ENCODE assay signal across 21 cellular contexts in genomic region chr19:35666251-35666913, GRCh38. TPM values are rescaled to one million over a fixed set of nuclear protein-coding genes. Genes with fewer than 3 reads are reported as not detected.
DNase-seq lines count a peak whose midpoint lies in the region; ATAC-seq, FAIRE-seq and TF ChIP-seq lines count a peak whose summit lies in the region.
"Had no signal": no experiment of that assay in that cellular context is flagged by ENCODE, and none has a peak within 500 bp of the region (broad histone marks: within the 10 kb centered on the region; RNA-seq: fewer than 3 reads in every experiment).

Gene UPK1A, plus strand, starts transcription at chr19:35666517. Its CDS starts 296 bp downstream, at chr19:35666813.

- ATAC-seq in heart right ventricle (peak in 5 of 8 donors; percentile 6 to 56 (median 16)), IMR-90 (ENCODE audit: low read depth) (peak; percentile 28; the same call in 1 of the 2 replicates), GM19452 (IDR thresholded peaks at IDR 0.05; ENCODE audit: unreplicated experiment) (no peak), HG03095 (IDR thresholded peaks at IDR 0.05; ENCODE audit: unreplicated experiment) (no peak), HepG2 (no peak)
- no peak for ATAC-seq in stimulated activated naive B cell treated with anti-CD40 and anti-IgM and Interleukin-4, amounts not matched to agents 10 μg/mL and 1 μg/mL and 100 μg/mL, for 72 hours (replicated peaks)

- POLR2A ChIA-PET in IMR-90 (lab: Charles Lee; ENCODE audit: unreplicated experiment) = no interaction called here
- POLR2A ChIA-PET in HepG2 (lab: Yijun Ruan, JAX) = no interaction called here

- no peak for TF ChIP-seq POLR2A in IMR-90 (IDR thresholded peaks at IDR 0.05; ENCODE audit: low read depth, low read length)
- TF ChIP-seq POLR2A in HepG2 (IDR thresholded peaks at IDR 0.05; ENCODE audit: insufficient read depth in 1 of 2, low read depth in 2 of 2, low read length in 2 of 2) = no peak

- peaks cover 0 to 47% (median 6%) of the 10 kb centered on the region in 9 donors for H3K36me3 ChIP-seq in heart right ventricle
- H3K36me3 ChIP-seq in left ventricle myocardium inferior = peaks cover 20% of the 10 kb centered on the region
- peaks cover 16% of the 10 kb centered on the region for H3K36me3 ChIP-seq in IMR-90 (ENCODE audit: control insufficient read depth, insufficient read depth, low read length)
- no peaks in the 10 kb centered on the region for H3K36me3 ChIP-seq in HepG2 (replicated peaks in 1 of 2; ENCODE audit: control insufficient read depth in 1 of 2, insufficient read depth in 2 of 2, low read length in 2 of 2)

- H3K9me1 ChIP-seq in IMR-90 (ENCODE audit: insufficient read depth, low read length) = no peaks in the 10 kb centered on the region

- WGBS in heart right ventricle, 2 donors = 69 to 76% methylated on average over 16 of the region's 16 CpGs
- WGBS in IMR-90 (ENCODE audit: extremely low coverage in 2 of 2, insufficient read length in 1 of 2), 2 experiments = 83% methylated on average over 3 of the region's 16 CpGs; no CpG with 5 or more reads in 1 of the 2 experiments
- 98% methylated on average over 7 of the region's 16 CpGs for WGBS in HepG2 (ENCODE audit: low lambda C conversion rate)

- H3K14ac ChIP-seq in IMR-90 (replicated peaks; ENCODE audit: low read depth, low read length) = no peak within 1 kb of the TSS

- peaks cover 7 to 26% of the 10 kb centered on the region in 2 donors for H3K36me3 Mint-ChIP-seq in stimulated activated naive B cell treated with anti-CD40 and anti-IgM and Interleukin-4, amounts not matched to agents 10 μg/mL and 1 μg/mL and 100 μg/mL, for 72 hours

- H3K9ac ChIP-seq in IMR-90 (ENCODE audit: low read depth, low read length) = no peak within 1 kb of the TSS
- H3K9ac ChIP-seq in HepG2 (ENCODE audit: insufficient read depth, low read depth, low read length) = no peak within 1 kb of the TSS

- TF ChIP-seq EP300 in HepG2 (IDR thresholded peaks at IDR 0.05; ENCODE audit: low read depth in 2 of 2, low read length in 2 of 2) (no peak), HepG2 (CRISPR knock-in tag; IDR thresholded peaks at IDR 0.05; ENCODE audit: borderline replicate concordance) (no peak)

- H4K20me1 ChIP-seq in IMR-90 (ENCODE audit: insufficient read depth, low read length) (0 out of 2 replicates have a peak, but pooled peaks cover 5% of the 10 kb centered on the region), HepG2 (ENCODE audit: insufficient read depth, low read length) (no peaks in the 10 kb centered on the region)

- H4K8ac ChIP-seq in IMR-90 (ENCODE audit: low read depth in 2 of 2, low read length in 2 of 2) = no peak within 1 kb of the TSS

- H3K79me1 ChIP-seq in IMR-90 (ENCODE audit: low read depth in 1 of 2, low read length in 2 of 2) = peaks cover 0 to 2% of the 10 kb centered on the region in 2 experiments; a peak in 1 of 4 replicates

- H2BK20ac ChIP-seq in IMR-90 (ENCODE audit: low read depth, low read length) = no peak within 1 kb of the TSS

- peak within 1 kb of the TSS; percentile 20 for H3K27ac Mint-ChIP-seq in stimulated activated naive B cell treated with anti-CD40 and anti-IgM and Interleukin-4, amounts not matched to agents 10 μg/mL and 1 μg/mL and 100 μg/mL, for 72 hours
- H3K27ac Mint-ChIP-seq: B cell; CD4-positive, alpha-beta T cell had no signal

- H3K9me3 ChIP-seq in heart right ventricle (no peaks in the 10 kb centered on the region), left ventricle myocardium inferior (replicated peaks) (no peaks in the 10 kb centered on the region), IMR-90 (ENCODE audit: control insufficient read depth, insufficient read depth, low read length) (no peaks in the 10 kb centered on the region), HepG2 (ENCODE audit: low read length) (no peaks in the 10 kb centered on the region)

- no peak within 1 kb of the TSS for H2BK15ac ChIP-seq in IMR-90 (ENCODE audit: low read depth, low read length)

- no peak within 1 kb of the TSS for H3K4me3 Mint-ChIP-seq in stimulated activated naive B cell treated with anti-CD40 and anti-IgM and Interleukin-4, amounts not matched to agents 10 μg/mL and 1 μg/mL and 100 μg/mL, for 72 hours
- H3K4me3 Mint-ChIP-seq: B cell; CD4-positive, alpha-beta T cell had no signal

- CTCF ChIA-PET in IMR-90 (lab: Yijun Ruan, JAX) = no interaction called here
- CTCF ChIA-PET in HepG2 (lab: Yijun Ruan, JAX; ENCODE audit: low intra/inter-chr PET ratio, low total read pairs) = no interaction called here

- no peaks in the 10 kb centered on the region for H3K4me1 ChIP-seq in heart right ventricle
- H3K4me1 ChIP-seq in left ventricle myocardium inferior = no peaks in the 10 kb centered on the region
- H3K4me1 ChIP-seq in IMR-90 (ENCODE audit: control insufficient read depth, insufficient read depth, low read length) = no peaks in the 10 kb centered on the region
- peaks cover 32% of the 10 kb centered on the region for H3K4me1 ChIP-seq in HepG2 (ENCODE audit: insufficient read depth, low read length)

- no peak within 1 kb of the TSS for H4K5ac ChIP-seq in IMR-90 (ENCODE audit: low read depth, low read length)

- peaks cover 12 to 15% of the 10 kb centered on the region in 2 donors for H3K27me3 Mint-ChIP-seq in stimulated activated naive B cell treated with anti-CD40 and anti-IgM and Interleukin-4, amounts not matched to agents 10 μg/mL and 1 μg/mL and 100 μg/mL, for 72 hours

- no peak within 1 kb of the TSS for H3K4ac ChIP-seq in IMR-90 (ENCODE audit: low read depth, low read length)

- no peak within 1 kb of the TSS for H2AK5ac ChIP-seq in IMR-90 (ENCODE audit: low read depth, low read length)

- no peak within 1 kb of the TSS for H3K23ac ChIP-seq in IMR-90 (ENCODE audit: low read depth, low read length)

- no peak within 1 kb of the TSS for H2AFZ ChIP-seq in IMR-90 (replicated peaks; ENCODE audit: low read length, poor library complexity)
- H2AFZ ChIP-seq in HepG2 (ENCODE audit: low read length) = no peak within 1 kb of the TSS
- H2AFZ ChIP-seq: PC-9 had no signal

- peaks cover 0 to 5% of the 10 kb centered on the region in 2 donors for H3K4me1 Mint-ChIP-seq in stimulated activated naive B cell treated with anti-CD40 and anti-IgM and Interleukin-4, amounts not matched to agents 10 μg/mL and 1 μg/mL and 100 μg/mL, for 72 hours
- H3K4me1 Mint-ChIP-seq: B cell had no signal

- DNase-seq in heart right ventricle (no peak), left ventricle myocardium inferior (no peak), IMR-90 (no peak), iPS-NIHi11 (ENCODE audit: low spot score) (peak; percentile 11), HepG2 (ENCODE audit: low spot score) (no peak)
- DNase-seq in stimulated activated naive B cell treated with anti-CD40 and anti-IgM and Interleukin-4, amounts not matched to agents 10 μg/mL and 1 μg/mL and 100 μg/mL, for 72 hours = no peak
- DNase-seq: ACHN; Calu3; CD4-positive, alpha-beta T cell; DMS79 treated with DMSO at 0.1 percent for 48 hours; GDM1; Kasumi-1; NCI-H1930; NCI-H2171; NCI-H774; PC-9; SHP77 treated with DMSO at 0.1 percent for 48 hours had no signal

- no peaks in the 10 kb centered on the region for H3K79me2 ChIP-seq in HepG2 (ENCODE audit: insufficient read depth, low read length)

- H3K4me2 ChIP-seq in IMR-90 (ENCODE audit: low read depth, low read length) (no peak within 1 kb of the TSS), HepG2 (ENCODE audit: low read depth, low read length) (no peak within 1 kb of the TSS)
- H3K4me2 ChIP-seq: PC-9 had no signal

- H3K9me3 Mint-ChIP-seq in stimulated activated naive B cell treated with anti-CD40 and anti-IgM and Interleukin-4, amounts not matched to agents 10 μg/mL and 1 μg/mL and 100 μg/mL, for 72 hours = no peaks in the 10 kb centered on the region
- H3K9me3 Mint-ChIP-seq: CD4-positive, alpha-beta T cell had no signal

- no peak for TF ChIP-seq CTCF in heart right ventricle (IDR thresholded peaks at IDR 0.05)
- TF ChIP-seq CTCF in left ventricle myocardium inferior (IDR thresholded peaks at IDR 0.05; ENCODE audit: borderline replicate concordance) = no peak
- TF ChIP-seq CTCF in IMR-90 (conservative IDR thresholded peaks at IDR 0.05; ENCODE audit: low read depth, low read length) = no peak
- no peak for TF ChIP-seq CTCF in HepG2 (CRISPR knock-in tag; IDR thresholded peaks at IDR 0.05)

- no peak within 1 kb of the TSS for H3K18ac ChIP-seq in IMR-90 (ENCODE audit: low read depth, low read length)

- no peak within 1 kb of the TSS for H3K4me3 ChIP-seq in heart right ventricle
- no peak within 1 kb of the TSS for H3K4me3 ChIP-seq in left ventricle myocardium inferior
- H3K4me3 ChIP-seq in IMR-90 (ENCODE audit: insufficient read depth, low read depth, low read length) = no peak within 1 kb of the TSS
- H3K4me3 ChIP-seq in HepG2 (replicated peaks in 1 of 3; ENCODE audit: insufficient read depth in 1 of 3, low read depth in 2 of 3, low read length in 3 of 3) = no peak within 1 kb of the TSS
- H3K4me3 ChIP-seq: PC-9 had no signal

- no peak within 1 kb of the TSS for H4K91ac ChIP-seq in IMR-90 (ENCODE audit: insufficient read depth, low read depth, low read length)

- TF ChIP-seq RAD21 in IMR-90 (IDR thresholded peaks at IDR 0.05; ENCODE audit: low read length) (no peak), HepG2 (CRISPR knock-in tag; IDR thresholded peaks at IDR 0.05) (no peak)

- H3K56ac ChIP-seq in IMR-90 (ENCODE audit: extremely low read depth, insufficient read depth, low read length) = no peak within 1 kb of the TSS

- peaks cover 0 to 10% (median 0%) of the 10 kb centered on the region in 7 donors for H3K27me3 ChIP-seq in heart right ventricle
- H3K27me3 ChIP-seq in left ventricle myocardium inferior (ENCODE audit: low read depth) = peaks cover 4% of the 10 kb centered on the region
- peaks cover 5% of the 10 kb centered on the region; the same call in 1 of the 2 replicates for H3K27me3 ChIP-seq in IMR-90 (ENCODE audit: control insufficient read depth, insufficient read depth, low read length)
- 0 out of 5 replicates have a peak, but pooled peaks cover 0 to 4% of the 10 kb centered on the region in 2 experiments for H3K27me3 ChIP-seq in HepG2 (ENCODE audit: control insufficient read depth in 1 of 2, insufficient read depth in 2 of 2, low read length in 2 of 2)

- intact Hi-C loops in heart right ventricle (cut with DNase I) = no loop called here
- intact Hi-C loops in left ventricle myocardium inferior (cut with micrococcal nuclease) = no loop called here
- intact Hi-C loops in IMR-90 (cut with micrococcal nuclease) = no loop called here
- intact Hi-C loops in HepG2 (cut with micrococcal nuclease; ENCODE audit: unreplicated experiment) = no loop called here

- no peak within 1 kb of the TSS for H2BK5ac ChIP-seq in IMR-90 (ENCODE audit: low read depth, low read length, poor library complexity, severe bottlenecking)

- H3K27ac ChIP-seq in heart right ventricle (no peak within 1 kb of the TSS), left ventricle myocardium inferior (replicated peaks) (no peak within 1 kb of the TSS), IMR-90 (ENCODE audit: insufficient read depth, low read length) (no peak within 1 kb of the TSS), HepG2 (ENCODE audit: extremely low read length, insufficient read depth, low read length) (no peak within 1 kb of the TSS)
- H3K27ac ChIP-seq: PC-9 had no signal

- BruUV-seq in IMR-90 (replicated peaks; lab: Mats Ljungman, UMichigan) = no TSS peak
- BruUV-seq in HepG2 (replicated peaks; lab: Mats Ljungman, UMichigan) = no TSS peak

- dilution Hi-C loops in IMR-90 (cut with HindIII; ENCODE audit: low sequenced_read_pairs, unreplicated experiment) = no loop called here

- H2AK9ac ChIP-seq in IMR-90 (replicated peaks; ENCODE audit: low read depth, low read length, poor library complexity) = no peak within 1 kb of the TSS

- in situ Hi-C loops in IMR-90 (cut with MboI; ENCODE audit: low sequenced_read_pairs) = no loop called here
- in situ Hi-C loops in HepG2 (cut with HindIII; ENCODE audit: extremely low pct_ligation_motif_present, low pct_unique_long_range_greater_than_20kb) = no loop called here

- FAIRE-seq in HepG2 (lab: Jason Lieb, UNC) = no peak
- FAIRE-seq: GM19239 had no signal

- no peak within 1 kb of the TSS for H2BK120ac ChIP-seq in IMR-90 (ENCODE audit: low read depth, low read length)

RNA-seq across cellular contexts. Expression of gene UPK1A, which starts in this region (rescaled TPM):
- total RNA-seq in heart right ventricle (under 1 TPM in 1 of 10 donors, not detected in 9; 0.38 TPM), left ventricle myocardium inferior (not detected), IMR-90 (2012; rRNA removed) (not detected in 2 replicates), HepG2 (2016; rRNA removed; fragmentation: Illumina TruSeq; extraction: Trizol) (not detected in 2 replicates)
- polyA plus RNA-seq in heart right ventricle (under 1 TPM in 1 of 2 donors, not detected in 1; 0.03 TPM), IMR-90 (2012; rRNA removed) (0.20 and 0.21 TPM in 2 replicates), HepG2 (2011; rRNA removed) (2.5 and 2.9 TPM in 2 replicates)
- polyA plus RNA-seq in IMR-90 (2012; cell fraction: cytosol; rRNA removed) = 0.14 TPM in 1 of 2 replicates, not detected in the other
- polyA plus RNA-seq in IMR-90 (2012; cell fraction: nucleus; rRNA removed; ENCODE audit: low replicate concordance) = 0.14 and 0.18 TPM in 2 replicates
- not detected in 2 replicates for total RNA-seq in HepG2 (2016; cell fraction: cytosol; rRNA removed; fragmentation: Illumina TruSeq; extraction: Trizol; ENCODE audit: low read depth)
- not detected in 2 replicates for total RNA-seq in HepG2 (2016; cell fraction: insoluble cytoplasmic fraction; rRNA removed; fragmentation: Illumina TruSeq; extraction: Trizol)
- not detected in 2 replicates for total RNA-seq in HepG2 (2016; cell fraction: membrane; rRNA removed; fragmentation: Illumina TruSeq; extraction: Trizol)
- total RNA-seq in HepG2 (2016; cell fraction: nucleus; rRNA removed; fragmentation: Illumina TruSeq; extraction: Trizol) = not detected in 2 replicates
- 2.3 and 3.1 TPM in 2 replicates for polyA plus RNA-seq in HepG2 (2011; cell fraction: cytosol; rRNA removed)
- polyA plus RNA-seq in HepG2 (2011; cell fraction: nucleus; rRNA removed) = 1.7 and 1.8 TPM in 2 replicates
- 0.93 and 1.7 TPM in 2 replicates for polyA plus RNA-seq in HepG2 (2012)
- 0.17 TPM in 1 of 2 replicates, not detected in the other for polyA plus RNA-seq in HepG2 (2016; cell fraction: cytosol; fragmentation: Illumina TruSeq; extraction: Trizol; ENCODE audit: low read depth)
- 0.20 TPM in 1 of 2 replicates, not detected in the other for polyA plus RNA-seq in HepG2 (2016; cell fraction: insoluble cytoplasmic fraction; fragmentation: Illumina TruSeq; extraction: Trizol; ENCODE audit: low read depth)
- polyA plus RNA-seq in HepG2 (2016; cell fraction: membrane; fragmentation: Illumina TruSeq; extraction: Trizol; ENCODE audit: low read depth) = 0.14 TPM in 1 of 2 replicates, not detected in the other
- not detected in 2 replicates for polyA plus RNA-seq in HepG2 (2016; cell fraction: nucleus; fragmentation: Illumina TruSeq; extraction: Trizol; ENCODE audit: insufficient read depth, low read depth)
- 0.30 and 1.3 TPM in 2 replicates for polyA minus RNA-seq in HepG2 (2011; rRNA and poly(A)+ RNA removed; ENCODE audit: low replicate concordance)
- 0.88 and 0.89 TPM in 2 replicates for polyA minus RNA-seq in HepG2 (2011; cell fraction: cytosol; rRNA and poly(A)+ RNA removed)
- polyA minus RNA-seq in HepG2 (2011; cell fraction: nucleus; rRNA and poly(A)+ RNA removed) = 0.39 TPM in 1 of 2 replicates, not detected in the other
- total RNA-seq: B cell, Calu3 had no signal

Comparison
In these comparisons a context has a peak if more than half of its experiments do, and no peak if none do; other contexts are left out.
1. Peak in ATAC-seq in heart right ventricle; RNA of the gene not detected or under 1 TPM.
2. Peak in ATAC-seq in IMR-90; RNA of the gene not detected or under 1 TPM.